ENCODE assay signal across 8 cellular contexts in genomic region chr4:152938237-152938969, GRCh38. TPM values are rescaled to one million over a fixed set of nuclear protein-coding genes. Genes with fewer than 3 reads are reported as not detected.
DNase-seq lines count a peak whose midpoint lies in the region; ATAC-seq and TF ChIP-seq lines count a peak whose summit lies in the region.

No MANE protein-coding gene starts in this region.

- H3K36me3 Mint-ChIP-seq in activated CD4-positive, alpha-beta T cell treated with anti-CD3 and anti-CD28 coated beads, Interleukin-2, amount 10 ng/mL, durations not matched to agents 7 days and 5 days (ENCODE audit: low read depth): peaks cover 5% of the 10 kb centered on the region

- CTCF ChIA-PET in activated CD4-positive, alpha-beta T cell treated with anti-CD3 and anti-CD28 coated beads, Interleukin-2, amount 10 ng/mL, durations not matched to agents 7 days and 5 days (lab: Charles Lee): interaction anchor here (0.5 to 0.7 kb wide), 2 partner anchors 447 to 1830 kb away, joined by 3 read pairs; no protein-coding TSS in a partner anchor

- H3K27me3 Mint-ChIP-seq in activated CD4-positive, alpha-beta T cell treated with anti-CD3 and anti-CD28 coated beads, Interleukin-2, amount 10 ng/mL, durations not matched to agents 7 days and 5 days: peaks cover 72% of the 10 kb centered on the region

- TF ChIP-seq CTCF in ascending aorta (IDR thresholded peaks at IDR 0.05): no peak

- H3K9me3 Mint-ChIP-seq in activated CD4-positive, alpha-beta T cell treated with anti-CD3 and anti-CD28 coated beads, Interleukin-2, amount 10 ng/mL, durations not matched to agents 7 days and 5 days: no peaks in the 10 kb centered on the region

- H3K27ac Mint-ChIP-seq in activated CD4-positive, alpha-beta T cell treated with anti-CD3 and anti-CD28 coated beads, Interleukin-2, amount 10 ng/mL, durations not matched to agents 7 days and 5 days: peak overlapping the region; percentile 20

- H3K27ac ChIP-seq in ascending aorta (no peak overlapping the region), thymus (ENCODE audit: low read depth) (no peak overlapping the region)

- intact Hi-C loops in ascending aorta (cut with DNase I): no loop called here

- no peaks in the 10 kb centered on the region for H3K9me3 ChIP-seq in ascending aorta
- H3K9me3 ChIP-seq in thymus (ENCODE audit: control insufficient read depth): no peaks in the 10 kb centered on the region

- H3K27me3 ChIP-seq in ascending aorta: peaks cover 4% of the 10 kb centered on the region
- peaks cover 48% of the 10 kb centered on the region for H3K27me3 ChIP-seq in thymus (ENCODE audit: control insufficient read depth, insufficient read depth)

- peaks cover 11% of the 10 kb centered on the region in 2 donors for H3K4me1 ChIP-seq in ascending aorta
- peaks cover 15% of the 10 kb centered on the region for H3K4me1 ChIP-seq in thymus (ENCODE audit: control insufficient read depth, insufficient read depth, low read length)

- no peak for DNase-seq in activated CD4-positive, alpha-beta T cell treated with anti-CD3 and anti-CD28 coated beads, Interleukin-2, amount 10 ng/mL, durations not matched to agents 7 days and 5 days
- DNase-seq in activated CD4-positive, alpha-beta T cell treated with anti-CD3 and anti-CD28 coated beads, Interleukin-2, amount 50 U/mL, for 1 hour: no peak
- DNase-seq in ascending aorta (ENCODE audit: low spot score in 2 of 2) (no peak), kidney tubule cell (ENCODE audit: low spot score) (peak; percentile 27), NCI-H2107 treated with DMSO at 0.1 percent for 48 hours (lab: John Stamatoyannopoulos, UW; ENCODE audit: unreplicated experiment) (no peak), retina (no peak)

- peaks cover 22% of the 10 kb centered on the region for H3K4me1 Mint-ChIP-seq in activated CD4-positive, alpha-beta T cell treated with anti-CD3 and anti-CD28 coated beads, Interleukin-2, amount 10 ng/mL, durations not matched to agents 7 days and 5 days

- H3K4me3 ChIP-seq in ascending aorta (peak overlapping the region; percentile 74 to 88), thymus (ENCODE audit: low read length) (peak overlapping the region; percentile 62)

- peak overlapping the region; percentile 69 for H3K4me3 Mint-ChIP-seq in activated CD4-positive, alpha-beta T cell treated with anti-CD3 and anti-CD28 coated beads, Interleukin-2, amount 10 ng/mL, durations not matched to agents 7 days and 5 days

- 39% methylated on average over 18 of the region's 18 CpGs for WGBS in thymus

- POLR2A ChIA-PET in activated CD4-positive, alpha-beta T cell treated with anti-CD3 and anti-CD28 coated beads, Interleukin-2, amount 10 ng/mL, durations not matched to agents 7 days and 5 days (lab: Charles Lee): no interaction called here

- ATAC-seq in HG02885 (IDR thresholded peaks at IDR 0.05; ENCODE audit: poor library complexity, unreplicated experiment): no peak

- H3K36me3 ChIP-seq in ascending aorta: no peaks in the 10 kb centered on the region
- no peaks in the 10 kb centered on the region for H3K36me3 ChIP-seq in thymus (ENCODE audit: control insufficient read depth, insufficient read depth)

RNA-seq across cellular contexts. Expression of gene FHDC1, which starts 2.3 kb away (rescaled TPM):
- under 1 TPM; 0.07 to 0.10 TPM for total RNA-seq in activated CD4-positive, alpha-beta T cell treated with anti-CD3 and anti-CD28 coated beads, Interleukin-2, amount 10 ng/mL, durations not matched to agents 7 days and 5 days
- total RNA-seq in ascending aorta: 0.75 TPM
- polyA plus RNA-seq in thymus: 2.8 TPM
